In genomic region chr20:50815162-50815989, GRCh38 we compare ENCODE assay signal across 8 cellular contexts.
DNase-seq lines count a peak whose midpoint lies in the region; ATAC-seq and TF ChIP-seq lines count a peak whose summit lies in the region.

No MANE protein-coding gene starts in this region.

- ATAC-seq in GM21529 (IDR thresholded peaks at IDR 0.05; ENCODE audit: unreplicated experiment) (peak; percentile 55), HG03139 (IDR thresholded peaks at IDR 0.05; ENCODE audit: unreplicated experiment) (no peak)

- POLR2A ChIA-PET in RWPE1 (lab: Yijun Ruan, JAX; ENCODE audit: low non-redundant PET), result no interaction called here

- H3K27ac ChIP-seq in epithelial cell of prostate (peak overlapping the region; percentile 21), RWPE1 (no peak overlapping the region)

- peak; percentile 29 for DNase-seq in DMS79 (lab: John Stamatoyannopoulos, UW)
- peak; percentile 38 for DNase-seq in NCI-H2171 (lab: John Stamatoyannopoulos, UW)
- DNase-seq in epithelial cell of prostate (ENCODE audit: low read depth, low spot score), result no peak
- DNase-seq in RWPE1 (ENCODE audit: low spot score), result no peak
- no peak for DNase-seq in epidermal melanocyte (ENCODE audit: insufficient read length, low spot score)
- no peak for DNase-seq in stimulated activated CD4-positive, alpha-beta T cell treated with anti-CD3 and anti-CD28 coated beads, Interleukin-2, amount 100 ng/mL, for 48 hours

- no peak for TF ChIP-seq CTCF in RWPE1 (conservative IDR thresholded peaks at IDR 0.05; ENCODE audit: low read depth)

- CTCF ChIA-PET in RWPE1 (lab: Yijun Ruan, JAX), result interaction anchor here (0.7 to 3.9 kb wide), 3 partner anchors 21 to 896 kb away, joined by 3 to 23 read pairs (median 4); partner anchors contain the start of gene BCAS4

Comparison
In these comparisons a context has a peak if more than half of its experiments do, and no peak if none do; other contexts are left out.
1. DNase-seq: peak in DMS79 (single experiment) and NCI-H2171 (single experiment); none in epithelial cell of prostate (single experiment), RWPE1 (single experiment), epidermal melanocyte (single experiment) and stimulated activated CD4-positive, alpha-beta T cell treated with anti-CD3 and anti-CD28 coated beads, Interleukin-2, amount 100 ng/mL, for 48 hours (0 of 2).